In the genomic region with DNA sequence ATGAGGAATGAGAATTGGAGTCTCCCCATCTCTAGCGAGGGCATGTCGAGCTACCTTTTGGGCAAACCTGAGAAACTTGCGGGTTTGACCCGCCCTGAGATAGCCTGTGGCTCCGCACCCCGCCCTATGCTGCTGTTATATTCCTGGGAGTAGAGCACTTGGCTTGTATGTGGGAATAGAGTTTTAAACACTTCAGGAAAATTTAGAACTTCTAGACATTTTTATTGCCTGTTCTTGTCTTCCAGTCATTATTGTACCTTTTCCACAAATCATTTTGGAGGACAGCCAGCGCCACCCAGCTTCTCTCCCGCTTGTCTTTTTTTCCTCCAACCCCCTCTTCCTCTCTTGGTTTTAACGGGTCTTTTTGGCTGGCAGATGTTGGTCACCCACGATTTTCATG, we compare ENCODE assay signal across 8 cellular contexts. TPM values are rescaled to one million over a fixed set of nuclear protein-coding genes. Genes with fewer than 3 reads are reported as not detected.
DNase-seq lines count a peak whose midpoint lies in the region; ATAC-seq and TF ChIP-seq lines count a peak whose summit lies in the region.

No MANE protein-coding gene starts in this region.

- DNase-seq in SIG-M5 treated with dmso at 0.1 percent for 504 hours (lab: John Stamatoyannopoulos, UW; ENCODE audit: unreplicated experiment) (peak; percentile 69), SIG-M5 (lab: John Stamatoyannopoulos, UW) (no peak), OCI-M1 (lab: John Stamatoyannopoulos, UW) (peak; percentile 67), cerebellar cortex (ENCODE audit: low spot score) (peak; percentile 25), left kidney (ENCODE audit: low read depth, low spot score) (peak; percentile 41), suprapubic skin (ENCODE audit: low spot score in 2 of 2) (no peak)

- peaks cover 21% of the 10 kb centered on the region for H3K36me3 ChIP-seq in suprapubic skin

- H3K4me1 ChIP-seq in suprapubic skin: peaks cover 31% of the 10 kb centered on the region

- H3K9me3 ChIP-seq in suprapubic skin: no peaks in the 10 kb centered on the region

- H3K27ac ChIP-seq in suprapubic skin: peak overlapping the region; percentile 85

- no peak for TF ChIP-seq CTCF in suprapubic skin (IDR thresholded peaks at IDR 0.05)

- TF ChIP-seq POLR2A in suprapubic skin (IDR thresholded peaks at IDR 0.05): no peak

- H3K4me3 ChIP-seq in suprapubic skin: peak overlapping the region; percentile 87

- ATAC-seq in HG02763 (IDR thresholded peaks at IDR 0.05; ENCODE audit: unreplicated experiment) (peak; percentile 28), HG03442 (IDR thresholded peaks at IDR 0.05; ENCODE audit: unreplicated experiment) (no peak)

- WGBS in suprapubic skin: under 1% methylated on average over 10 of the region's 10 CpGs

- no peaks in the 10 kb centered on the region for H3K27me3 ChIP-seq in suprapubic skin

- TF ChIP-seq EP300 in suprapubic skin (IDR thresholded peaks at IDR 0.05): no peak

RNA-seq across cellular contexts. Expression of a gene that starts 0.7 kb away (rescaled TPM):
- 10 to 100 TPM; 32.5 to 56.9 (median 42.7) TPM for total RNA-seq in suprapubic skin

Comparison
In these comparisons a context has a peak if more than half of its experiments do, and no peak if none do; other contexts are left out.
1. DNase-seq: peak in SIG-M5 treated with dmso at 0.1 percent for 504 hours (single experiment), OCI-M1 (single experiment), cerebellar cortex (single experiment) and left kidney (single experiment); none in SIG-M5 (single experiment) and suprapubic skin (0 of 2).